ENCODE assay signal across 10 cellular contexts in genomic region chr7:156608176-156608478, GRCh38. TPM values are rescaled to one million over a fixed set of nuclear protein-coding genes. Genes with fewer than 3 reads are reported as not detected.
DNase-seq lines count a peak whose midpoint lies in the region; ATAC-seq, FAIRE-seq and TF ChIP-seq lines count a peak whose summit lies in the region.
"Had no signal": no experiment of that assay in that cellular context is flagged by ENCODE, and none has a peak within 500 bp of the region (broad histone marks: within the 10 kb centered on the region; RNA-seq: fewer than 3 reads in every experiment).

No MANE protein-coding gene starts in this region.

- no peak for TF ChIP-seq EP300 in stomach (IDR thresholded peaks at IDR 0.05)

- H3K9me3 ChIP-seq in ascending aorta (no peaks in the 10 kb centered on the region), stomach (no peaks in the 10 kb centered on the region)

- no peaks in the 10 kb centered on the region for H3K36me3 ChIP-seq in ascending aorta
- no peaks in the 10 kb centered on the region for H3K36me3 ChIP-seq in stomach

- DNase-seq in HFFc6 (no peak), ascending aorta (ENCODE audit: low spot score in 2 of 2) (no peak), left lobe of liver (ENCODE audit: low spot score) (no peak), stomach (no peak), AG08395 (ENCODE audit: low spot score) (no peak), sciatic nerve (ENCODE audit: low spot score) (no peak), urothelium cell line (ENCODE audit: low spot score) (no peak)
- DNase-seq: MM.1S; NK-92 treated with Interleukin-12 subunit alpha and Interleukin-12 subunit beta, amount 100 ng/mL, for 24 hours; stimulated activated naive CD4-positive, alpha-beta T cell had no signal

- H3K4me3 ChIP-seq in ascending aorta (peak overlapping the region; percentile 50 to 52), stomach (peak overlapping the region; percentile 50 to 53 (median 50))

- TF ChIP-seq POLR2A in stomach (IDR thresholded peaks at IDR 0.05), result no peak

- H3K4me1 Mint-ChIP-seq in HFFc6 (ENCODE audit: low read depth), result no peaks in the 10 kb centered on the region

- H3K36me3 Mint-ChIP-seq in HFFc6 (ENCODE audit: low read depth), result no peaks in the 10 kb centered on the region

- H3K4me1 ChIP-seq in ascending aorta (no peaks in the 10 kb centered on the region), stomach (peaks cover 23 to 40% (median 35%) of the 10 kb centered on the region in 4 donors)

- H3K27me3 Mint-ChIP-seq in HFFc6 (ENCODE audit: insufficient read depth), result peaks cover 12% of the 10 kb centered on the region

- peak; percentile 16 for ATAC-seq in left lobe of liver
- ATAC-seq in sciatic nerve, result no peak

- no peak for TF ChIP-seq CTCF in HFFc6 (IDR thresholded peaks at IDR 0.05)
- no peak for TF ChIP-seq CTCF in ascending aorta (IDR thresholded peaks at IDR 0.05)
- TF ChIP-seq CTCF in stomach (IDR thresholded peaks at IDR 0.05), result no peak

- intact Hi-C loops in ascending aorta (cut with DNase I) (no loop called here), stomach (cut with DNase I; ENCODE audit: low total_unique reads) (no loop called here), sciatic nerve (cut with DNase I) (no loop called here)

- H3K9me3 Mint-ChIP-seq in HFFc6, result no peaks in the 10 kb centered on the region; the same call in 1 of the 2 replicates

- no peak overlapping the region for H3K27ac Mint-ChIP-seq in HFFc6

- no peaks in the 10 kb centered on the region for H3K27me3 ChIP-seq in ascending aorta
- H3K27me3 ChIP-seq in stomach, result peaks cover 0 to 22% (median 7%) of the 10 kb centered on the region in 3 donors

- no peak for FAIRE-seq in urothelium cell line (lab: Jason Lieb, UNC)

- H3K27ac ChIP-seq in ascending aorta, result no peak overlapping the region
- peak overlapping the region; percentile 28 to 68 (median 45) for H3K27ac ChIP-seq in stomach

- peak overlapping the region; percentile 36; the same call in 1 of the 2 replicates for H3K4me3 Mint-ChIP-seq in HFFc6

- 21 to 46% (median 34%) methylated on average over 17 of the region's 17 CpGs for WGBS in stomach, 5 donors

RNA-seq across cellular contexts. Expression of gene RNF32, which starts 32.4 kb away (rescaled TPM):
- total RNA-seq in HFFc6 (2021; fragmentation: NEBNext Ultra II Directional; extraction: Animal tissue kit (Norgen Biotek cat#: 25700)), result 1 to 10 TPM in 4 of 6 experiments, under 1 TPM in 2; 0.94 to 2.5 (median 1.4) TPM
- total RNA-seq in ascending aorta, result 0.32 TPM
- 1.0 TPM for total RNA-seq in left lobe of liver
- 1 to 10 TPM in 3 of 5 donors, not detected in 2; 1.2 to 4.7 (median 1.5) TPM for total RNA-seq in stomach
- polyA plus RNA-seq in stomach, result 1 to 10 TPM; 2.2 to 4.1 (median 2.6) TPM
- 3.2 TPM for total RNA-seq in sciatic nerve

Comparison
In these comparisons a context has a peak if more than half of its experiments do, and no peak if none do; other contexts are left out.
1. H3K27ac ChIP-seq: peak in stomach (5 of 5); none in ascending aorta (0 of 2).